8 cellular contexts compared by ENCODE assay signal in genomic region chr1:76867342-76868130, GRCh38.
DNase-seq lines count a peak whose midpoint lies in the region; ATAC-seq and TF ChIP-seq lines count a peak whose summit lies in the region.

Gene ST6GALNAC5, plus strand, starts transcription at chr1:76867480.

- H3K27ac Mint-ChIP-seq in stimulated activated naive B cell treated with anti-CD40 and anti-IgM and Interleukin-4, amounts not matched to agents 10 μg/mL and 1 μg/mL and 100 μg/mL, for 72 hours: peak within 1 kb of the TSS; percentile 20

- peak; percentile 33 for DNase-seq in NCI-H2227 treated with DMSO at 0.1 percent for 48 hours (lab: John Stamatoyannopoulos, UW)
- peak; percentile 16 for DNase-seq in astrocyte of the spinal cord (ENCODE audit: low read depth, low spot score)
- DNase-seq in iris pigment epithelial cell (ENCODE audit: low read depth): peak; percentile 74
- no peak for DNase-seq in stimulated activated naive B cell treated with anti-CD40 and anti-IgM and Interleukin-4, amounts not matched to agents 10 μg/mL and 1 μg/mL and 100 μg/mL, for 72 hours
- DNase-seq in SKM-1 (lab: John Stamatoyannopoulos, UW; ENCODE audit: unreplicated experiment): no peak
- no peak for DNase-seq in effector CD4-positive, alpha-beta T cell
- no peak for DNase-seq in NCI-H187 (lab: John Stamatoyannopoulos, UW)

- H3K4me3 ChIP-seq in GM12875 (ENCODE audit: low read depth, low read length) (peak within 1 kb of the TSS; percentile 21), astrocyte of the spinal cord (ENCODE audit: low read depth, low read length) (peak within 1 kb of the TSS; percentile 51)

- H3K4me1 Mint-ChIP-seq in stimulated activated naive B cell treated with anti-CD40 and anti-IgM and Interleukin-4, amounts not matched to agents 10 μg/mL and 1 μg/mL and 100 μg/mL, for 72 hours: peaks cover 15 to 31% of the 10 kb centered on the region in 2 donors

- ATAC-seq in stimulated activated naive B cell treated with anti-CD40 and anti-IgM and Interleukin-4, amounts not matched to agents 10 μg/mL and 1 μg/mL and 100 μg/mL, for 72 hours (replicated peaks): peak in 1 of 2 donors; percentile 25

- peak within 1 kb of the TSS; percentile 83 to 86 for H3K4me3 Mint-ChIP-seq in stimulated activated naive B cell treated with anti-CD40 and anti-IgM and Interleukin-4, amounts not matched to agents 10 μg/mL and 1 μg/mL and 100 μg/mL, for 72 hours

- H3K27me3 Mint-ChIP-seq in stimulated activated naive B cell treated with anti-CD40 and anti-IgM and Interleukin-4, amounts not matched to agents 10 μg/mL and 1 μg/mL and 100 μg/mL, for 72 hours: peaks cover 44 to 55% of the 10 kb centered on the region in 2 donors

- H3K9me3 Mint-ChIP-seq in stimulated activated naive B cell treated with anti-CD40 and anti-IgM and Interleukin-4, amounts not matched to agents 10 μg/mL and 1 μg/mL and 100 μg/mL, for 72 hours: no peaks in the 10 kb centered on the region

- TF ChIP-seq CTCF in GM12875 (IDR thresholded peaks at IDR 0.05; ENCODE audit: borderline replicate concordance, insufficient read depth, low read depth, low read length) (no peak), astrocyte of the spinal cord (IDR thresholded peaks at IDR 0.05; ENCODE audit: low read depth, low read length) (peak; percentile 6)

- no peaks in the 10 kb centered on the region for H3K36me3 Mint-ChIP-seq in stimulated activated naive B cell treated with anti-CD40 and anti-IgM and Interleukin-4, amounts not matched to agents 10 μg/mL and 1 μg/mL and 100 μg/mL, for 72 hours

- in situ Hi-C loops in astrocyte of the spinal cord (cut with HindIII; ENCODE audit: low sequenced_read_pairs): no loop called here

Comparison
In these comparisons a context has a peak if more than half of its experiments do, and no peak if none do; other contexts are left out.
1. DNase-seq: peak in NCI-H2227 treated with DMSO at 0.1 percent for 48 hours (single experiment), astrocyte of the spinal cord (single experiment) and iris pigment epithelial cell (single experiment); none in stimulated activated naive B cell treated with anti-CD40 and anti-IgM and Interleukin-4, amounts not matched to agents 10 μg/mL and 1 μg/mL and 100 μg/mL, for 72 hours (single experiment), SKM-1 (single experiment), effector CD4-positive, alpha-beta T cell (single experiment) and NCI-H187 (0 of 2).